ENCODE assay signal across 24 cellular contexts in genomic region chr15:40465939-40466338, GRCh38.
"Had no signal": no experiment of that assay in that cellular context is flagged by ENCODE, and none has a peak within 500 bp of the region (broad histone marks: within the 10 kb centered on the region; RNA-seq: fewer than 3 reads in every experiment).

No MANE protein-coding gene starts in this region.

- H3K27ac Mint-ChIP-seq: activated CD4-positive, alpha-beta memory T cell treated with anti-CD3 and anti-CD28 coated beads for 36 hours; activated naive CD8-positive, alpha-beta T cell treated with anti-CD3 and anti-CD28 coated beads, Interleukin-2, amount 10 ng/mL, durations not matched to agents 7 days and 5 days; activated T-cell treated with anti-CD3 and anti-CD28 coated beads, Interleukin-2, amount 50 U/mL, for 72 hours; endodermal cell; natural killer cell treated with Interleukin-12 subunit alpha and Interleukin-12 subunit beta and Interleukin-15 and Interleukin-18, amount 100 ng/mL, for 72 hours; stimulated activated naive B cell treated with anti-CD40 and anti-IgM and Interleukin-4, amounts not matched to agents 10 μg/mL and 1 μg/mL and 100 μg/mL, for 72 hours had no signal

- H3K36me3 Mint-ChIP-seq: natural killer cell treated with Interleukin-12 subunit alpha and Interleukin-12 subunit beta and Interleukin-15 and Interleukin-18, amount 100 ng/mL, for 72 hours had no signal

- H3K4me3 ChIP-seq: heart right ventricle, left lung, mucosa of descending colon, right lobe of liver, SK-N-MC, skin epidermis, suprapubic skin, tibial artery had no signal

- H3K9me3 Mint-ChIP-seq: activated CD4-positive, alpha-beta memory T cell treated with anti-CD3 and anti-CD28 coated beads for 36 hours; activated CD4-positive, alpha-beta T cell treated with anti-CD3 and anti-CD28 coated beads, Interleukin-2, amount 10 ng/mL, durations not matched to agents 24 days and 14 days; activated naive CD4-positive, alpha-beta T cell treated with anti-CD3 and anti-CD28 coated beads, Interleukin-2, amount 10 ng/mL, durations not matched to agents 7 days and 5 days; activated naive CD8-positive, alpha-beta T cell treated with anti-CD3 and anti-CD28 coated beads, Interleukin-2, amount 10 ng/mL, durations not matched to agents 7 days and 5 days; activated T-cell treated with anti-CD3 and anti-CD28 coated beads, Interleukin-2, amount 50 U/mL, for 72 hours; endodermal cell; natural killer cell treated with Interleukin-12 subunit alpha and Interleukin-12 subunit beta and Interleukin-15 and Interleukin-18, amount 100 ng/mL, for 72 hours; stimulated activated naive B cell treated with anti-CD40 and anti-IgM and Interleukin-4, amounts not matched to agents 10 μg/mL and 1 μg/mL and 100 μg/mL, for 72 hours had no signal

- DNase-seq: activated CD4-positive, alpha-beta memory T cell treated with anti-CD3 and anti-CD28 coated beads for 36 hours; activated CD4-positive, alpha-beta T cell treated with anti-CD3 and anti-CD28 coated beads, Interleukin-2, amount 10 ng/mL, durations not matched to agents 24 days and 14 days; activated effector memory CD4-positive, alpha-beta T cell treated with Interleukin-2 at 50 U/mL for 16 hours; activated naive CD4-positive, alpha-beta T cell treated with anti-CD3 and anti-CD28 coated beads, Interleukin-2, amount 10 ng/mL, durations not matched to agents 7 days and 5 days; activated naive CD8-positive, alpha-beta T cell treated with anti-CD3 and anti-CD28 coated beads, Interleukin-2, amount 10 ng/mL, durations not matched to agents 7 days and 5 days; activated T-cell treated with anti-CD3 and anti-CD28 coated beads, Interleukin-2, amount 50 U/mL, for 72 hours; amniotic stem cell; caudate nucleus; endodermal cell; foreskin fibroblast; heart right ventricle; right lobe of liver; stimulated activated CD4-positive, alpha-beta T cell treated with anti-CD3 and anti-CD28 coated beads, Interleukin-4, amount 100 ng/mL, for 24 hours; stimulated activated naive B cell treated with anti-CD40 and anti-IgM and Interleukin-4, amounts not matched to agents 10 μg/mL and 1 μg/mL and 100 μg/mL, for 72 hours; tibial artery; WERI-Rb-1 had no signal

- H3K27ac ChIP-seq: heart right ventricle, right lobe of liver, SK-N-MC, suprapubic skin, tibial artery, WERI-Rb-1 had no signal

- H3K9me3 ChIP-seq: heart right ventricle, left lung, mucosa of descending colon, right lobe of liver, suprapubic skin, tibial artery had no signal

- H3K27me3 ChIP-seq: heart right ventricle, left lung, right lobe of liver, suprapubic skin, tibial artery had no signal

- ATAC-seq: activated CD4-positive, CD25-positive, alpha-beta regulatory T cell treated with anti-CD3 and anti-CD28 coated beads, Interleukin-2, amount 50 U/mL, for 24 hours; activated T-cell treated with anti-CD3 and anti-CD28 coated beads, Interleukin-2, amount 50 U/mL, for 72 hours; esophagus mucosa; heart right ventricle; left lung; natural killer cell treated with Interleukin-12 subunit alpha and Interleukin-12 subunit beta and Interleukin-15 and Interleukin-18, amount 100 ng/mL, for 72 hours; right lobe of liver; stimulated activated naive B cell treated with anti-CD40 and anti-IgM and Interleukin-4, amounts not matched to agents 10 μg/mL and 1 μg/mL and 100 μg/mL, for 72 hours had no signal

- H3K4me3 Mint-ChIP-seq: activated CD4-positive, alpha-beta memory T cell treated with anti-CD3 and anti-CD28 coated beads for 36 hours; activated CD4-positive, alpha-beta T cell treated with anti-CD3 and anti-CD28 coated beads, Interleukin-2, amount 10 ng/mL, durations not matched to agents 24 days and 14 days; activated naive CD4-positive, alpha-beta T cell treated with anti-CD3 and anti-CD28 coated beads, Interleukin-2, amount 10 ng/mL, durations not matched to agents 7 days and 5 days; activated naive CD8-positive, alpha-beta T cell treated with anti-CD3 and anti-CD28 coated beads, Interleukin-2, amount 10 ng/mL, durations not matched to agents 7 days and 5 days; activated T-cell treated with anti-CD3 and anti-CD28 coated beads, Interleukin-2, amount 50 U/mL, for 72 hours; endodermal cell; natural killer cell treated with Interleukin-12 subunit alpha and Interleukin-12 subunit beta and Interleukin-15 and Interleukin-18, amount 100 ng/mL, for 72 hours; stimulated activated naive B cell treated with anti-CD40 and anti-IgM and Interleukin-4, amounts not matched to agents 10 μg/mL and 1 μg/mL and 100 μg/mL, for 72 hours had no signal

- H3K27me3 Mint-ChIP-seq: activated CD4-positive, alpha-beta memory T cell treated with anti-CD3 and anti-CD28 coated beads for 36 hours; activated CD4-positive, alpha-beta T cell treated with anti-CD3 and anti-CD28 coated beads, Interleukin-2, amount 10 ng/mL, durations not matched to agents 24 days and 14 days; activated naive CD4-positive, alpha-beta T cell treated with anti-CD3 and anti-CD28 coated beads, Interleukin-2, amount 10 ng/mL, durations not matched to agents 7 days and 5 days; activated naive CD8-positive, alpha-beta T cell treated with anti-CD3 and anti-CD28 coated beads, Interleukin-2, amount 10 ng/mL, durations not matched to agents 7 days and 5 days; natural killer cell treated with Interleukin-12 subunit alpha and Interleukin-12 subunit beta and Interleukin-15 and Interleukin-18, amount 100 ng/mL, for 72 hours; stimulated activated naive B cell treated with anti-CD40 and anti-IgM and Interleukin-4, amounts not matched to agents 10 μg/mL and 1 μg/mL and 100 μg/mL, for 72 hours had no signal
